In genomic region chr2:109897769-109898461, GRCh38 we compare ENCODE assay signal across 10 cellular contexts. TPM values are rescaled to one million over a fixed set of nuclear protein-coding genes. Genes with fewer than 3 reads are reported as not detected.
A peak's percentile ranks its signal among the peaks of the same experiment; 100 is the strongest.
DNase-seq lines count a peak whose midpoint lies in the region; ATAC-seq, FAIRE-seq and TF ChIP-seq lines count a peak whose summit lies in the region.
"Not testable (repeated sequence)": the region's sequence is repeated elsewhere in the genome, so short reads cannot be mapped to it uniquely, and the experiment has no call there.
"Had no signal": no experiment of that assay in that cellular context is flagged by ENCODE, and none has a peak within 500 bp of the region (broad histone marks: within the 10 kb centered on the region; RNA-seq: fewer than 3 reads in every experiment).

No MANE protein-coding gene starts in this region.

- not testable (repeated sequence) for H3K4me3 ChIP-seq in HCT116 (replicated peaks in 1 of 2; ENCODE audit: low read depth in 1 of 2, low read length in 2 of 2); K562; pancreas; thoracic aorta

- H2AFZ ChIP-seq in HCT116 (ENCODE audit: low read depth, low read length, poor library complexity, severe bottlenecking); K562 (ENCODE audit: low read depth, low read length): not testable (repeated sequence)

- not testable (repeated sequence) for TF ChIP-seq CTCF in HCT116 (IDR thresholded peaks at IDR 0.05 in 2 of 3, conservative IDR thresholded peaks at IDR 0.05 in 1 of 3; ENCODE audit: borderline replicate concordance in 1 of 3, insufficient read depth in 1 of 3, low read depth in 2 of 3, low read length in 2 of 3); K562 (IDR thresholded peaks at IDR 0.05 in 2 of 3, conservative IDR thresholded peaks at IDR 0.05 in 1 of 3; ENCODE audit: insufficient read depth in 2 of 3, low read depth in 1 of 3, low read length in 3 of 3); pancreas (IDR thresholded peaks at IDR 0.05); thoracic aorta (IDR thresholded peaks at IDR 0.05)

- TF ChIP-seq EP300 in K562 (IDR thresholded peaks at IDR 0.05; ENCODE audit: low read length), result not testable (repeated sequence)

- in situ Hi-C loops in K562 (cut with MboI), result not testable (repeated sequence)

- intact Hi-C loops in HCT116 (cut with micrococcal nuclease); K562 (cut with micrococcal nuclease); Right ventricle myocardium inferior (cut with DNase I); left ventricle myocardium superior (cut with micrococcal nuclease); pancreas (cut with DNase I): not testable (repeated sequence)

- not testable (repeated sequence) for FAIRE-seq in K562 (lab: Jason Lieb, UNC); pancreas (lab: Jason Lieb, UNC)

- BruUV-seq in HCT116 (replicated peaks; lab: Mats Ljungman, UMichigan); K562 (replicated peaks; lab: Mats Ljungman, UMichigan): not testable (repeated sequence)

- not testable (repeated sequence) for H3K4me2 ChIP-seq in HCT116 (ENCODE audit: low read length); K562 (ENCODE audit: insufficient read depth, low read length)

- H3K27ac ChIP-seq in HCT116 (ENCODE audit: low read depth, low read length); K562 (ENCODE audit: extremely low read depth, low read depth, low read length); pancreas; thoracic aorta: not testable (repeated sequence)

- H3K9me1 ChIP-seq in K562 (ENCODE audit: control insufficient read depth, insufficient read depth, low read length), result not testable (repeated sequence)

- not testable (repeated sequence) for TF ChIP-seq RAD21 in HCT116 (IDR thresholded peaks at IDR 0.05; ENCODE audit: low read depth); K562 (CRISPR knock-in tag; conservative IDR thresholded peaks at IDR 0.05 in 1 of 2, IDR thresholded peaks at IDR 0.05 in 1 of 2)

- H3K9me3 ChIP-seq in HCT116 (ENCODE audit: control insufficient read depth in 1 of 2, insufficient read depth in 1 of 2, low read depth in 1 of 2, low read length in 2 of 2); K562 (replicated peaks; ENCODE audit: control insufficient read depth, insufficient read depth, low read depth, low read length); pancreas; thoracic aorta: not testable (repeated sequence)

- H3K4me1 ChIP-seq in HCT116 (ENCODE audit: control insufficient read depth in 1 of 2, insufficient read depth in 2 of 2, low read length in 2 of 2); K562 (replicated peaks in 1 of 2; ENCODE audit: control insufficient read depth in 2 of 2, insufficient read depth in 2 of 2, low read length in 2 of 2); pancreas; thoracic aorta (ENCODE audit: control insufficient read depth in 1 of 2, low read depth in 2 of 2): not testable (repeated sequence)

- H3K9me2 ChIP-seq in HCT116 (ENCODE audit: insufficient read depth), result not testable (repeated sequence)

- POLR2A ChIA-PET in HCT116 (lab: Charles Lee); K562 (lab: Yijun Ruan, JAX): not testable (repeated sequence)

- H4K20me1 ChIP-seq in HCT116 (ENCODE audit: insufficient read depth); K562 (replicated peaks; ENCODE audit: control insufficient read depth, insufficient read depth, low read length): not testable (repeated sequence)

- DNase-seq in HCT116 (ENCODE audit: low read depth, low spot score); K562 (ENCODE audit: extremely low read depth in 1 of 4, low spot score in 3 of 4); Right ventricle myocardium inferior (ENCODE audit: missing footprints); left ventricle myocardium superior; pancreas; thoracic aorta (ENCODE audit: low spot score): not testable (repeated sequence)

- H3K27me3 ChIP-seq in HCT116 (ENCODE audit: insufficient read depth, low read length); K562 (ENCODE audit: control insufficient read depth in 2 of 2, insufficient read depth in 2 of 2, low read length in 2 of 2); pancreas; thoracic aorta (replicated peaks; ENCODE audit: insufficient read depth): not testable (repeated sequence)

- no CpG with 5 or more reads among the region's 8 CpGs for WGBS in K562 (ENCODE audit: insufficient coverage, low coverage, missing lambda C conversion rate)
- no CpG with 5 or more reads among the region's 8 CpGs for WGBS in pancreas, 2 donors

- not testable (repeated sequence) for H3K36me3 ChIP-seq in HCT116 (ENCODE audit: control insufficient read depth in 1 of 2, insufficient read depth in 2 of 2, low read length in 2 of 2); K562 (ENCODE audit: control insufficient read depth, insufficient read depth, low read length); pancreas; thoracic aorta

- not testable (repeated sequence) for H3K9ac ChIP-seq in HCT116 (ENCODE audit: low read length); K562 (ENCODE audit: insufficient read depth in 1 of 2, low read depth in 2 of 2, low read length in 2 of 2)

- TF ChIP-seq POLR2A in HCT116 (IDR thresholded peaks at IDR 0.05; ENCODE audit: borderline replicate concordance, extremely low read depth, insufficient read depth, insufficient read length); K562 (conservative IDR thresholded peaks at IDR 0.05): not testable (repeated sequence)

- H3K79me2 ChIP-seq in HCT116 (ENCODE audit: insufficient read depth, low read length); K562 (ENCODE audit: control insufficient read depth, insufficient read depth, low read length): not testable (repeated sequence)

- ATAC-seq in HCT116 (peak; percentile 52), SK-N-SH treated with all-trans-retinoic acid at 6 μM for 48 hours (peak; percentile 72), K562 (peak; percentile 23), Right ventricle myocardium inferior (peak; percentile 29), left ventricle myocardium superior (peak; percentile 2), pancreas (peak; percentile 13 to 37 (median 31)), thoracic aorta (ENCODE audit: insufficient number of reproducible peaks, low FRiP score, low read depth) (peak; percentile 21)

- RAD21 ChIA-PET in HCT116 (lab: Charles Lee; ENCODE audit: low non-redundant PET in 1 of 2, low total read pairs in 2 of 2, uncharacterized antibody in 2 of 2, unreplicated experiment in 2 of 2), result not testable (repeated sequence)

- CTCF ChIA-PET in HCT116 (lab: Charles Lee); K562 (lab: Yijun Ruan, JAX; ENCODE audit: low intra/inter-chr PET ratio): not testable (repeated sequence)

RNA-seq across cellular contexts. Expression of gene LIMS3, which starts 0.6 kb away (rescaled TPM):
- 1.1 TPM for total RNA-seq in HCT116 (2021; ENCODE audit: unreplicated experiment)
- 0.61 and 1.00 TPM in 2 replicates for polyA plus RNA-seq in HCT116 (2012)
- 0.67 and 2.2 TPM in 2 replicates for total RNA-seq in K562 (2011; cell fraction: chromatin; rRNA removed; ENCODE audit: low replicate concordance)
- total RNA-seq in K562 (2011; cell fraction: nucleolus; rRNA removed), result 0.83 and 1.3 TPM in 2 replicates
- total RNA-seq in K562 (2011; cell fraction: nucleoplasm; rRNA removed), result 1.9 and 3.6 TPM in 2 replicates
- 0.77 and 1.2 TPM in 2 replicates for total RNA-seq in K562 (2014; rRNA removed)
- 2.1 and 2.9 TPM in 2 replicates for total RNA-seq in K562 (2014; rRNA removed; fragmentation: Illumina TruSeq; extraction: Trizol)
- total RNA-seq in K562 (2015; rRNA removed; fragmentation: Illumina TruSeq; extraction: Trizol), result 0.36 and 2.1 TPM in 2 replicates
- 0.74 and 1.8 TPM in 2 replicates for total RNA-seq in K562 (2021)
- 1.5 and 4.5 TPM in 2 replicates for polyA plus RNA-seq in K562 (2011; rRNA removed)
- 0.42 and 0.72 TPM in 2 replicates for polyA plus RNA-seq in K562 (2011; cell fraction: cytosol; rRNA removed)
- polyA plus RNA-seq in K562 (2011; cell fraction: nucleus; rRNA removed), result 0.14 and 0.37 TPM in 2 replicates
- 0.69 and 2.8 TPM in 2 replicates for polyA plus RNA-seq in K562 (2012)
- 1.2 and 1.5 TPM in 2 replicates for polyA plus RNA-seq in K562 (2014; fragmentation: Illumina TruSeq; extraction: Trizol)
- polyA plus RNA-seq in K562 (2014; fragmentation: Nextera tagmentation; extraction: Ambion mirVana), result 1 to 10 TPM; 1.5 to 1.9 TPM
- polyA plus RNA-seq in K562 (2014; rRNA removed), result 0.73 and 1.9 TPM in 2 replicates
- polyA minus RNA-seq in K562 (2011; rRNA and poly(A)+ RNA removed), result 1.2 and 2.1 TPM in 2 replicates
- 5.0 TPM in 1 of 2 replicates, not detected in the other for polyA minus RNA-seq in K562 (2011; cell fraction: cytosol; rRNA and poly(A)+ RNA removed)
- 0.67 and 0.89 TPM in 2 replicates for polyA minus RNA-seq in K562 (2011; cell fraction: nucleus; rRNA and poly(A)+ RNA removed)
- total RNA-seq in Right ventricle myocardium inferior, result 5.3 TPM
- total RNA-seq in left ventricle myocardium superior, result 2.6 TPM
- 1 to 10 TPM; 1.5 to 3.1 (median 2.1) TPM for total RNA-seq in pancreas
- 1 to 10 TPM in 1 of 2 donors, under 1 TPM in 1; 0.38 to 1.7 TPM for polyA plus RNA-seq in pancreas
- total RNA-seq in thoracic aorta, result 10 to 100 TPM; 16.3 to 43.6 TPM
- total RNA-seq: CD4-positive, CD25-positive, alpha-beta regulatory T cell; G401; H4 had no signal

Comparison
In these comparisons a context has a peak if more than half of its experiments do, and no peak if none do; other contexts are left out.
1. ATAC-seq: peak in every context shown above with its lines; median percentile 72 in SK-N-SH treated with all-trans-retinoic acid at 6 μM for 48 hours; 52 in HCT116; 31 in pancreas; 29 in Right ventricle myocardium inferior; 23 in K562; 21 in thoracic aorta; 2 in left ventricle myocardium superior.